Comparison of ENCODE assay signal across 12 cellular contexts in the genomic region with DNA sequence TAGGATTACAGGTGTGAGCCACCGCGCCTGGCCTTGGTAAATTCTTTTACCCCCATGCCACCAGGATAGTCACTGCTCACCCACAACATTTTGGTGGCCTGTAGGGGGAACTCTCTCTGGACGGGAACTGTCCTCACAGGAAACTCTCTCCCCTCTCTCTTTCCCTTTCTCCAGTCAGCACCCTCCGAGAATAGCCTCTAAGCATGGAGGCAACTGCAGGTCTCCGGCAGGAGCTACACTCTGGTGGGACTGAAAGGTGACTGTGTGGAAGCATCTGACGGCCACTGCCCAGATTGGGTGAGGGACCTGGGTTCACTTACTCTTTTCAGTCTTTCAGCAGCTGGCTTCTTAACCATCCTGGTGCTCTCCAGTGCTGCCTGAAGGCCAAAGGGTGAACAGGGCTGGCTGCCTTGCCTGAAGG. TPM values are rescaled to one million over a fixed set of nuclear protein-coding genes. Genes with fewer than 3 reads are reported as not detected.
A peak's percentile ranks its signal among the peaks of the same experiment; 100 is the strongest.
DNase-seq lines count a peak whose midpoint lies in the region; ATAC-seq and TF ChIP-seq lines count a peak whose summit lies in the region.
"Had no signal": no experiment of that assay in that cellular context is flagged by ENCODE, and none has a peak within 500 bp of the region (broad histone marks: within the 10 kb centered on the region; RNA-seq: fewer than 3 reads in every experiment).

No MANE protein-coding gene starts in this region.

- H3K9me3 ChIP-seq in left ventricle myocardium inferior (replicated peaks) (peaks cover 13% of the 10 kb centered on the region), upper lobe of left lung (peaks cover 0 to 8% (median 0%) of the 10 kb centered on the region in 4 donors), psoas muscle (no peaks in the 10 kb centered on the region)

- WGBS in upper lobe of left lung, 2 donors: 54 to 80% methylated on average over 3 to 6 of the region's 6 CpGs
- 71 to 82% (median 78%) methylated on average over 6 of the region's 6 CpGs for WGBS in psoas muscle, 3 donors

- TF ChIP-seq EP300 in upper lobe of left lung (IDR thresholded peaks at IDR 0.05): no peak

- TF ChIP-seq POLR2A in Raji (IDR thresholded peaks at IDR 0.05; ENCODE audit: insufficient read depth, low read depth, low read length): peak; percentile 55; the same call in 1 of the 2 replicates
- TF ChIP-seq POLR2A in upper lobe of left lung (IDR thresholded peaks at IDR 0.05): no peak

- H3K4me1 ChIP-seq in left ventricle myocardium inferior: peaks cover 19% of the 10 kb centered on the region
- peaks cover 0 to 19% (median 8%) of the 10 kb centered on the region in 4 donors for H3K4me1 ChIP-seq in upper lobe of left lung
- no peaks in the 10 kb centered on the region for H3K4me1 ChIP-seq in psoas muscle
- H3K4me1 ChIP-seq: suprapubic skin had no signal

- TF ChIP-seq CTCF in left ventricle myocardium inferior (IDR thresholded peaks at IDR 0.05; ENCODE audit: borderline replicate concordance) (no peak), upper lobe of left lung (IDR thresholded peaks at IDR 0.05) (peak in 3 of 6 experiments; percentile 17 to 44 (median 36)), psoas muscle (IDR thresholded peaks at IDR 0.05) (no peak)

- H3K27me3 ChIP-seq in left ventricle myocardium inferior (ENCODE audit: low read depth) (no peaks in the 10 kb centered on the region), upper lobe of left lung (no peaks in the 10 kb centered on the region), psoas muscle (ENCODE audit: insufficient read depth in 3 of 3, low read length in 2 of 3) (no peaks in the 10 kb centered on the region)
- H3K27me3 ChIP-seq: suprapubic skin had no signal

- no peak for DNase-seq in Right ventricle myocardium inferior (ENCODE audit: missing footprints)
- no peak for DNase-seq in left ventricle myocardium inferior
- DNase-seq in left ventricle myocardium superior: no peak
- peak in 1 of 2 donors; percentile 36 for DNase-seq in upper lobe of left lung
- DNase-seq in DMS79 (lab: John Stamatoyannopoulos, UW): no peak
- DNase-seq in psoas muscle: no peak
- DNase-seq: ACHN; activated CD8-positive, alpha-beta memory T cell treated with anti-CD3 and anti-CD28 coated beads, Interleukin-2, amount 50 U/mL, for 4 hours; GDM1 had no signal

- intact Hi-C loops in Right ventricle myocardium inferior (cut with DNase I): no loop called here
- intact Hi-C loops in left ventricle myocardium inferior (cut with micrococcal nuclease): no loop called here
- intact Hi-C loops in left ventricle myocardium superior (cut with micrococcal nuclease): no loop called here
- intact Hi-C loops in psoas muscle (cut with DNase I): no loop called here

- H3K36me3 ChIP-seq in left ventricle myocardium inferior: no peaks in the 10 kb centered on the region
- no peaks in the 10 kb centered on the region for H3K36me3 ChIP-seq in upper lobe of left lung
- H3K36me3 ChIP-seq in psoas muscle (ENCODE audit: insufficient read depth in 1 of 2, low read depth in 1 of 2): no peaks in the 10 kb centered on the region
- H3K36me3 ChIP-seq: suprapubic skin had no signal

- peak; percentile 38 for ATAC-seq in Right ventricle myocardium inferior
- ATAC-seq in left ventricle myocardium superior: peak; percentile 21
- peak; percentile 9 to 45 for ATAC-seq in upper lobe of left lung (ENCODE audit: low FRiP score in 2 of 2)
- no peak for ATAC-seq in psoas muscle
- no peak for ATAC-seq in GM18511 (IDR thresholded peaks at IDR 0.05; ENCODE audit: unreplicated experiment)

- no peak overlapping the region for H3K4me3 ChIP-seq in left ventricle myocardium inferior
- H3K4me3 ChIP-seq in upper lobe of left lung: no peak overlapping the region
- H3K4me3 ChIP-seq in psoas muscle: no peak overlapping the region
- H3K4me3 ChIP-seq: suprapubic skin had no signal

- H3K27ac ChIP-seq in left ventricle myocardium inferior (replicated peaks) (no peak overlapping the region), upper lobe of left lung (peak overlapping the region in 1 of 4 donors; percentile 27), psoas muscle (no peak overlapping the region)
- H3K27ac ChIP-seq: suprapubic skin had no signal

RNA-seq across cellular contexts. Expression of a gene that starts 21.3 kb away (rescaled TPM):
- total RNA-seq in Right ventricle myocardium inferior: 5.7 TPM
- 6.6 TPM for total RNA-seq in left ventricle myocardium inferior
- 6.6 TPM for total RNA-seq in left ventricle myocardium superior
- total RNA-seq in upper lobe of left lung: 10 to 100 TPM; 10.6 to 39.8 (median 28.1) TPM
- 1 to 10 TPM in 3 of 4 donors, under 1 TPM in 1; 0.63 to 4.5 (median 1.9) TPM for total RNA-seq in psoas muscle
- polyA plus RNA-seq in psoas muscle: under 1 TPM; 0.28 to 0.60 (median 0.43) TPM

Comparison
In these comparisons a context has a peak if more than half of its experiments do, and no peak if none do; other contexts are left out.
1. ATAC-seq: peak in Right ventricle myocardium inferior (single experiment), left ventricle myocardium superior (single experiment) and upper lobe of left lung (2 of 2); none in psoas muscle (0 of 4) and GM18511 (single experiment).